ENCODE assay signal across 22 cellular contexts in genomic region chr4:123653211-123653610, GRCh38.
"Had no signal": no experiment of that assay in that cellular context is flagged by ENCODE, and none has a peak within 500 bp of the region (broad histone marks: within the 10 kb centered on the region; RNA-seq: fewer than 3 reads in every experiment).

No MANE protein-coding gene starts in this region.

- FAIRE-seq: astrocyte had no signal

- ATAC-seq: activated CD4-positive, alpha-beta T cell treated with anti-CD3 and anti-CD28 coated beads for 36 hours; left cardiac atrium; natural killer cell treated with Interleukin-12 subunit alpha and Interleukin-12 subunit beta and Interleukin-15 and Interleukin-18, amount 100 ng/mL, for 72 hours had no signal

- DNase-seq: activated B cell treated with CpG ODN at 0.5 μM for 24 hours; activated CD4-positive, alpha-beta T cell treated with anti-CD3 and anti-CD28 coated beads for 36 hours; activated CD4-positive, alpha-beta T cell treated with anti-CD3 and anti-CD28 coated beads, Interleukin-2, amount 50 U/mL, for 4 hours; activated CD8-positive, alpha-beta memory T cell treated with anti-CD3 and anti-CD28 coated beads for 24 hours; activated CD8-positive, alpha-beta memory T cell treated with anti-CD3 and anti-CD28 coated beads, Interleukin-2, amount 50 U/mL, for 4 hours; activated naive CD4-positive, alpha-beta T cell; activated T-cell treated with anti-CD3 and anti-CD28 coated beads, Interleukin-2, amount 50 U/mL, for 24 hours; adrenal gland; colonic mucosa; dorsolateral prefrontal cortex; esophagus squamous epithelium; foreskin fibroblast; glutamatergic neuron; hypothalamus; islet precursor cell; left cardiac atrium; ovary; stimulated activated CD4-positive, alpha-beta T cell treated with anti-CD3 and anti-CD28 coated beads, Interleukin-4, amount 100 ng/mL, for 24 hours; stimulated activated naive CD4-positive, alpha-beta T cell treated with Interleukin-2 at 50 U/mL for 16 hours; T-helper 1 cell had no signal
